In the genomic region with DNA sequence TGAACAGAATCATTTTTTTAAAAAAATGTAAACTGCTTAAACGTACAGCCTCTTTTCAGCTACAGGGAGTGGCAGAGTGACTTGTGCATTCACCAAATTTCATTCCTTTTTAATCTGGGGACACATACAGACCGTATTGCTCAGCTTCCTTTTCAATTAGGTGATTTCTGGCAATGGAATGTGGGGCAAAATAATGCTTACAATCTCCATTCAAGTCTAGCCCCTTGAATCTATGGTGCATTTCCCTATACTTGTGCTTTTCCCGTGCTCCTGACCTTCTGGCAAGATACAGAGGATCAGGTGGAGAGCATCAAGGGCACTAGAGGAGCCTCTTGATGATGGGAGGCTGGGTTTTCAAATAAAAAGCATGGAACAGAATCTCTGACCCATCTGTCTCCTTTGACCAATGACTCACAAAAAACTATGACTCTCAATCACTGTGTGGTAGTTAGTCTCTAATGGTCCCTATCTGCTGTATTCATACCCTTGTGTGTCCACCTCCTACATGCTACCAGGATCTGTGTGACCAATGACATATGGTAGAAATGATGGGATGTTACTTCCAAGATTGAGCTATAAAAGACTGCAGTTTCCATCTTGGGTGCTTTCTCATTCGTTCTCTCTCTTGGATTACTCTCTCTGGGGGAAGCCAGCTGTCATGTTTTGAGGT, we compare ENCODE assay signal across 1 cellular context.
TF ChIP-seq lines count a peak whose summit lies in the region.

No MANE protein-coding gene starts in this region.

TF ChIP-seq in H1, 55 proteins besides CTCF, POLR2A, EP300 and RAD21:
- TF ChIP-seq SRF (IDR thresholded peaks at IDR 0.05; ENCODE audit: low read depth, low read length) (no peak), MAFK (IDR thresholded peaks at IDR 0.05; ENCODE audit: low read depth, low read length) (no peak), YY1 (IDR thresholded peaks at IDR 0.05; ENCODE audit: low read depth, low read length) (no peak), BCL11A (IDR thresholded peaks at IDR 0.05; ENCODE audit: low read depth in 2 of 2, low read length in 2 of 2) (no peak), SIN3A (conservative IDR thresholded peaks at IDR 0.05 in 1 of 2, IDR thresholded peaks at IDR 0.05 in 1 of 2; ENCODE audit: low read depth in 1 of 2, low read length in 2 of 2) (no peak), SUZ12 (IDR thresholded peaks at IDR 0.05; ENCODE audit: low read length) (no peak), RBBP5 (IDR thresholded peaks at IDR 0.05; ENCODE audit: borderline replicate concordance, low read depth, low read length) (no peak), CREB1 (IDR thresholded peaks at IDR 0.05) (no peak)
